In genomic region chr20:944774-945410, GRCh38 we compare ENCODE assay signal across 17 cellular contexts. TPM values are rescaled to one million over a fixed set of nuclear protein-coding genes. Genes with fewer than 3 reads are reported as not detected.
"Had no signal": no experiment of that assay in that cellular context is flagged by ENCODE, and none has a peak within 500 bp of the region (broad histone marks: within the 10 kb centered on the region; RNA-seq: fewer than 3 reads in every experiment).

No MANE protein-coding gene starts in this region.

- H3K4me1 ChIP-seq: lower lobe of right lung, psoas muscle, tibial artery had no signal

- H3K9me3 ChIP-seq: lower lobe of right lung, psoas muscle, tibial artery had no signal

- DNase-seq: activated CD4-positive, alpha-beta T cell treated with anti-CD3 and anti-CD28 coated beads, Interleukin-2, amount 50 U/mL, for 1 hour; activated CD4-positive, CD25-positive, alpha-beta regulatory T cell treated with anti-CD3 and anti-CD28 coated beads, Interleukin-2, amount 50 U/mL, for 72 hours; activated CD8-positive, alpha-beta memory T cell treated with anti-CD3 and anti-CD28 coated beads, Interleukin-2, amount 50 U/mL, for 4 hours; activated naive CD4-positive, alpha-beta T cell treated with anti-CD3 and anti-CD28 coated beads for 36 hours; activated T-cell treated with anti-CD3 and anti-CD28 coated beads, Interleukin-2, amount 50 U/mL, for 4 hours; cortex of kidney; lower lobe of right lung; midbrain; psoas muscle; right cardiac atrium; stimulated activated CD4-positive, alpha-beta T cell treated with anti-CD3 and anti-CD28 coated beads, Interleukin-2, amount 100 ng/mL, for 24 hours; stimulated activated naive CD4-positive, alpha-beta T cell treated with Interleukin-2 at 50 U/mL for 16 hours had no signal

- H3K36me3 ChIP-seq: lower lobe of right lung, tibial artery had no signal

- H3K4me3 ChIP-seq: lower lobe of right lung, psoas muscle, tibial artery had no signal

- H3K27ac ChIP-seq: lower lobe of right lung, psoas muscle, tibial artery had no signal

RNA-seq across cellular contexts. Expression of gene ANGPT4, which starts 28.8 kb away (rescaled TPM):
- total RNA-seq: activated naive CD4-positive, alpha-beta T cell treated with anti-CD3 and anti-CD28 coated beads for 36 hours; activated T-cell treated with anti-CD3 and anti-CD28 coated beads, Interleukin-2, amount 50 U/mL, for 4 hours; frontal cortex had no signal
- polyA plus RNA-seq: neural cell had no signal

RNA-seq across cellular contexts. Expression of gene RSPO4, which starts 57.2 kb away (rescaled TPM):
- total RNA-seq: activated naive CD4-positive, alpha-beta T cell treated with anti-CD3 and anti-CD28 coated beads for 36 hours; activated T-cell treated with anti-CD3 and anti-CD28 coated beads, Interleukin-2, amount 50 U/mL, for 4 hours; osteoblast; skeletal muscle tissue had no signal
